In genomic region chr21:34796518-34797201, GRCh38 we compare ENCODE assay signal across 12 cellular contexts.
DNase-seq lines count a peak whose midpoint lies in the region; ATAC-seq and TF ChIP-seq lines count a peak whose summit lies in the region.
"Had no signal": no experiment of that assay in that cellular context is flagged by ENCODE, and none has a peak within 500 bp of the region (broad histone marks: within the 10 kb centered on the region; RNA-seq: fewer than 3 reads in every experiment).

No MANE protein-coding gene starts in this region.

- WGBS in testis, 2 donors = 85 to 87% methylated on average over 7 of the region's 7 CpGs

- no peaks in the 10 kb centered on the region for H3K4me1 Mint-ChIP-seq in CD4-positive, alpha-beta T cell (ENCODE audit: low read depth)
- peaks cover 40% of the 10 kb centered on the region for H3K4me1 Mint-ChIP-seq in chondrocyte (ENCODE audit: low read depth)

- H3K4me3 ChIP-seq in mucosa of descending colon (no peak overlapping the region), testis (no peak overlapping the region)

- H3K4me3 Mint-ChIP-seq in CD4-positive, alpha-beta T cell = no peak overlapping the region
- H3K4me3 Mint-ChIP-seq in chondrocyte (ENCODE audit: unreplicated experiment) = no peak overlapping the region

- H3K27ac ChIP-seq in CD4-positive, alpha-beta T cell (ENCODE audit: low read depth, low read length) = no peak overlapping the region
- no peak overlapping the region for H3K27ac ChIP-seq in testis

- H3K27ac Mint-ChIP-seq in CD4-positive, alpha-beta T cell = peak overlapping the region; percentile 20
- H3K27ac Mint-ChIP-seq in chondrocyte (ENCODE audit: unreplicated experiment) = peak overlapping the region; percentile 45

- POLR2A ChIA-PET in CD4-positive, alpha-beta T cell (lab: Charles Lee) = no interaction called here

- H3K27me3 ChIP-seq in CD4-positive, alpha-beta T cell (ENCODE audit: control insufficient read depth, insufficient read depth, low read length) = no peaks in the 10 kb centered on the region
- no peaks in the 10 kb centered on the region for H3K27me3 ChIP-seq in testis

- CTCF ChIA-PET in CD4-positive, alpha-beta T cell (lab: Charles Lee) = no interaction called here

- TF ChIP-seq POLR2A in testis (IDR thresholded peaks at IDR 0.05) = no peak

- TF ChIP-seq CTCF in CD4-positive, alpha-beta T cell (IDR thresholded peaks at IDR 0.05) = no peak
- TF ChIP-seq CTCF in chondrocyte (IDR thresholded peaks at IDR 0.05) = no peak
- TF ChIP-seq CTCF in mucosa of descending colon (IDR thresholded peaks at IDR 0.05) = no peak
- no peak for TF ChIP-seq CTCF in testis (IDR thresholded peaks at IDR 0.05)
- no peak for TF ChIP-seq CTCF in GM20000 (IDR thresholded peaks at IDR 0.05; ENCODE audit: extremely low read depth, missing control alignments)

- peaks cover 33% of the 10 kb centered on the region for H3K4me1 ChIP-seq in mucosa of descending colon (ENCODE audit: low read depth)
- no peaks in the 10 kb centered on the region for H3K4me1 ChIP-seq in testis

- no peaks in the 10 kb centered on the region for H3K9me3 Mint-ChIP-seq in CD4-positive, alpha-beta T cell
- no peaks in the 10 kb centered on the region for H3K9me3 Mint-ChIP-seq in chondrocyte (ENCODE audit: low read depth)

- H3K9me3 ChIP-seq in CD4-positive, alpha-beta T cell (ENCODE audit: control insufficient read depth, low read length) = no peaks in the 10 kb centered on the region
- no peaks in the 10 kb centered on the region for H3K9me3 ChIP-seq in mucosa of descending colon
- H3K9me3 ChIP-seq in testis = no peaks in the 10 kb centered on the region

- no peak for ATAC-seq in CD4-positive, alpha-beta T cell (ENCODE audit: poor library complexity)
- peak; percentile 29 for ATAC-seq in mucosa of descending colon

- DNase-seq in CD4-positive, alpha-beta T cell = no peak
- DNase-seq in NCI-H2029 (lab: John Stamatoyannopoulos, UW) (peak; percentile 65), chondrocyte (ENCODE audit: low spot score) (no peak), mucosa of descending colon (peak in 2 of 3 donors; percentile 48 to 49), HUDEP-2 (lab: John Stamatoyannopoulos, UW; ENCODE audit: unreplicated experiment in 76 of 76) (no peak), testis (no peak), GF-D8 (lab: John Stamatoyannopoulos, UW) (no peak), GM20000 (ENCODE audit: low spot score) (no peak)
- DNase-seq: cortex of kidney; DMS 273 treated with DMSO at 0.1 percent for 48 hours; Karpas-422; stimulated activated CD4-positive, alpha-beta T cell treated with anti-CD3 and anti-CD28 coated beads, Interleukin-15, amount 100 ng/mL, for 24 hours had no signal

- intact Hi-C loops in CD4-positive, alpha-beta T cell (cut with DNase I, micrococcal nuclease) = no loop called here
- intact Hi-C loops in mucosa of descending colon (cut with DNase I, micrococcal nuclease) (loop anchor here in 1 of 2 donors (10.0 kb wide), 1 partner anchor 88 kb away; no protein-coding TSS in a partner anchor), testis (cut with DNase I; ENCODE audit: low total_unique reads) (no loop called here)

- peaks cover 92% of the 10 kb centered on the region for H3K36me3 Mint-ChIP-seq in CD4-positive, alpha-beta T cell (ENCODE audit: low read depth)
- H3K36me3 Mint-ChIP-seq in chondrocyte (ENCODE audit: low read depth) = peaks cover 33% of the 10 kb centered on the region

- no peaks in the 10 kb centered on the region for H3K27me3 Mint-ChIP-seq in CD4-positive, alpha-beta T cell
- H3K27me3 Mint-ChIP-seq in chondrocyte (ENCODE audit: low read depth) = no peaks in the 10 kb centered on the region

- H3K36me3 ChIP-seq in mucosa of descending colon (ENCODE audit: low read depth) (no peaks in the 10 kb centered on the region), testis (ENCODE audit: low read depth, missing control alignments) (no peaks in the 10 kb centered on the region)

Comparison
In these comparisons a context has a peak if more than half of its experiments do, and no peak if none do; other contexts are left out.
1. DNase-seq: peak in NCI-H2029 (single experiment) and mucosa of descending colon (2 of 3); none in CD4-positive, alpha-beta T cell (0 of 10), chondrocyte (single experiment), HUDEP-2 (0 of 76), testis (single experiment), GF-D8 (single experiment) and GM20000 (single experiment).